8 cellular contexts compared by ENCODE assay signal in genomic region chr2:72862239-72862988, GRCh38. TPM values are rescaled to one million over a fixed set of nuclear protein-coding genes. Genes with fewer than 3 reads are reported as not detected.
DNase-seq lines count a peak whose midpoint lies in the region; ATAC-seq and TF ChIP-seq lines count a peak whose summit lies in the region.

No MANE protein-coding gene starts in this region.

- peaks cover 4% of the 10 kb centered on the region; the same call in 1 of the 2 replicates for H3K4me1 ChIP-seq in DND-41 (ENCODE audit: insufficient read depth, low read length)

- H3K27me3 Mint-ChIP-seq in activated T-cell treated with anti-CD3 and anti-CD28 coated beads, Interleukin-2, amount 50 U/mL, for 72 hours (ENCODE audit: low read depth) = peaks cover 60% of the 10 kb centered on the region
- H3K27me3 Mint-ChIP-seq in natural killer cell (ENCODE audit: low read depth in 2 of 2) = peaks cover 34 to 62% of the 10 kb centered on the region in 2 donors
- H3K27me3 Mint-ChIP-seq in stimulated activated naive B cell treated with anti-CD40 and anti-IgM and Interleukin-4, amounts not matched to agents 10 μg/mL and 1 μg/mL and 100 μg/mL, for 72 hours = peaks cover 44 to 63% of the 10 kb centered on the region in 2 donors

- intact Hi-C loops in natural killer cell (cut with micrococcal nuclease) = loop anchor here (5.0 kb wide), 1 partner anchor 1315 kb away; no protein-coding TSS in a partner anchor

- H3K36me3 ChIP-seq in DND-41 (ENCODE audit: insufficient read depth, low read length) = no peaks in the 10 kb centered on the region

- peak overlapping the region; percentile 78 to 80 for H3K4me3 Mint-ChIP-seq in activated T-cell treated with anti-CD3 and anti-CD28 coated beads, Interleukin-2, amount 50 U/mL, for 72 hours
- peak overlapping the region; percentile 54 for H3K4me3 Mint-ChIP-seq in natural killer cell
- H3K4me3 Mint-ChIP-seq in stimulated activated naive B cell treated with anti-CD40 and anti-IgM and Interleukin-4, amounts not matched to agents 10 μg/mL and 1 μg/mL and 100 μg/mL, for 72 hours = peak overlapping the region; percentile 63 to 70

- H3K9me3 Mint-ChIP-seq in activated T-cell treated with anti-CD3 and anti-CD28 coated beads, Interleukin-2, amount 50 U/mL, for 72 hours = no peaks in the 10 kb centered on the region
- H3K9me3 Mint-ChIP-seq in natural killer cell = no peaks in the 10 kb centered on the region
- H3K9me3 Mint-ChIP-seq in stimulated activated naive B cell treated with anti-CD40 and anti-IgM and Interleukin-4, amounts not matched to agents 10 μg/mL and 1 μg/mL and 100 μg/mL, for 72 hours = no peaks in the 10 kb centered on the region

- no peaks in the 10 kb centered on the region for H3K36me3 Mint-ChIP-seq in activated T-cell treated with anti-CD3 and anti-CD28 coated beads, Interleukin-2, amount 50 U/mL, for 72 hours (ENCODE audit: insufficient read depth in 2 of 2)
- no peaks in the 10 kb centered on the region for H3K36me3 Mint-ChIP-seq in natural killer cell
- no peaks in the 10 kb centered on the region for H3K36me3 Mint-ChIP-seq in stimulated activated naive B cell treated with anti-CD40 and anti-IgM and Interleukin-4, amounts not matched to agents 10 μg/mL and 1 μg/mL and 100 μg/mL, for 72 hours

- DNase-seq in DND-41 = peak; percentile 83
- DNase-seq in Jurkat, Clone E6-1 (ENCODE audit: low read depth, low spot score) = peak; percentile 80
- peak; percentile 89 to 92 for DNase-seq in activated T-cell treated with anti-CD3 and anti-CD28 coated beads, Interleukin-2, amount 50 U/mL, for 72 hours
- peak; percentile 85 for DNase-seq in fibroblast of mammary gland (ENCODE audit: low read depth)
- DNase-seq in natural killer cell = peak; percentile 81
- peak; percentile 76 for DNase-seq in stimulated activated naive B cell treated with anti-CD40 and anti-IgM and Interleukin-4, amounts not matched to agents 10 μg/mL and 1 μg/mL and 100 μg/mL, for 72 hours

- H4K20me1 ChIP-seq in DND-41 (ENCODE audit: insufficient read depth, low read length) = no peaks in the 10 kb centered on the region

- peaks cover 7% of the 10 kb centered on the region for H3K27me3 ChIP-seq in DND-41 (ENCODE audit: insufficient read depth, low read length, poor library complexity)

- peak overlapping the region; percentile 13; the same call in 1 of the 2 replicates for H3K4me2 ChIP-seq in DND-41 (ENCODE audit: insufficient read depth, low read length)

- H3K4me3 ChIP-seq in DND-41 (ENCODE audit: low read depth in 1 of 2, low read length in 2 of 2) (no peak overlapping the region), fibroblast of mammary gland (ENCODE audit: control insufficient read depth, low read depth, low read length) (peak overlapping the region; percentile 33)
- peak overlapping the region; percentile 42 for H3K4me3 ChIP-seq in Jurkat, Clone E6-1 (ENCODE audit: low read length)

- peak; percentile 100 for ATAC-seq in DND-41 (ENCODE audit: insufficient read depth, low read depth)
- peak; percentile 91 for ATAC-seq in GM21737 (IDR thresholded peaks at IDR 0.05; ENCODE audit: unreplicated experiment)
- peak; percentile 90 to 94 for ATAC-seq in activated T-cell treated with anti-CD3 and anti-CD28 coated beads, Interleukin-2, amount 50 U/mL, for 72 hours (replicated peaks in 1 of 2)
- peak; percentile 93 to 98 (median 97) for ATAC-seq in natural killer cell
- peak; percentile 90 to 91 for ATAC-seq in stimulated activated naive B cell treated with anti-CD40 and anti-IgM and Interleukin-4, amounts not matched to agents 10 μg/mL and 1 μg/mL and 100 μg/mL, for 72 hours (replicated peaks)

- no peak overlapping the region for H2AFZ ChIP-seq in DND-41 (ENCODE audit: low read depth, low read length)

- H3K9me3 ChIP-seq in DND-41 (ENCODE audit: insufficient read depth, low read length, severe bottlenecking) = no peaks in the 10 kb centered on the region

- H3K27ac ChIP-seq in DND-41 (ENCODE audit: low read length) = no peak overlapping the region

- H3K9ac ChIP-seq in DND-41 (ENCODE audit: low read depth, low read length) = no peak overlapping the region

- TF ChIP-seq CTCF in DND-41 (IDR thresholded peaks at IDR 0.05; ENCODE audit: borderline replicate concordance, extremely low read depth, low read length, poor library complexity, severe bottlenecking) (peak; percentile 97), fibroblast of mammary gland (conservative IDR thresholded peaks at IDR 0.05; ENCODE audit: control insufficient read depth, insufficient read depth, low read depth, low read length) (peak; percentile 99), natural killer cell (IDR thresholded peaks at IDR 0.05) (peak; percentile 95)

- peaks cover 16% of the 10 kb centered on the region for H3K4me1 Mint-ChIP-seq in activated T-cell treated with anti-CD3 and anti-CD28 coated beads, Interleukin-2, amount 50 U/mL, for 72 hours (ENCODE audit: low read depth)
- peaks cover 8 to 9% of the 10 kb centered on the region in 2 donors for H3K4me1 Mint-ChIP-seq in natural killer cell
- peaks cover 5 to 12% of the 10 kb centered on the region in 2 donors for H3K4me1 Mint-ChIP-seq in stimulated activated naive B cell treated with anti-CD40 and anti-IgM and Interleukin-4, amounts not matched to agents 10 μg/mL and 1 μg/mL and 100 μg/mL, for 72 hours

- H3K79me2 ChIP-seq in DND-41 (ENCODE audit: insufficient read depth, low read length) = no peaks in the 10 kb centered on the region

- H3K27ac Mint-ChIP-seq in activated T-cell treated with anti-CD3 and anti-CD28 coated beads, Interleukin-2, amount 50 U/mL, for 72 hours = no peak overlapping the region
- H3K27ac Mint-ChIP-seq in natural killer cell = no peak overlapping the region
- H3K27ac Mint-ChIP-seq in stimulated activated naive B cell treated with anti-CD40 and anti-IgM and Interleukin-4, amounts not matched to agents 10 μg/mL and 1 μg/mL and 100 μg/mL, for 72 hours = no peak overlapping the region

TF ChIP-seq in PFSK-1, 5 proteins besides CTCF, POLR2A, EP300 and RAD21:
- TF ChIP-seq TAF1 (IDR thresholded peaks at IDR 0.05; ENCODE audit: borderline replicate concordance, insufficient read depth, low read length) (no peak), FOXP2 (optimal IDR thresholded peaks at IDR 0.05; ENCODE audit: borderline replicate concordance, extremely low read depth, extremely low read length, insufficient read depth) (peak; percentile 64)

RNA-seq across cellular contexts. Expression of gene SPR, which starts 24.8 kb away (rescaled TPM):
- 28.4 TPM for polyA plus RNA-seq in Jurkat, Clone E6-1 (2012; ENCODE audit: insufficient read depth, insufficient read length)
- 6.0 TPM for polyA plus RNA-seq in PFSK-1 (2012; ENCODE audit: insufficient read length, low read depth)
- total RNA-seq in activated T-cell treated with anti-CD3 and anti-CD28 coated beads, Interleukin-2, amount 50 U/mL, for 72 hours = 1 to 10 TPM in 1 of 2 donors, under 1 TPM in 1; 0.65 to 1.9 TPM
- 1 to 10 TPM in 1 of 3 donors, under 1 TPM in 2; 0.16 to 1.7 (median 0.34) TPM for total RNA-seq in natural killer cell

RNA-seq across cellular contexts. Expression of gene EXOC6B, which starts 36.6 kb away (rescaled TPM):
- polyA plus RNA-seq in Jurkat, Clone E6-1 (2012; ENCODE audit: insufficient read depth, insufficient read length) = 7.6 TPM
- 6.7 TPM for polyA plus RNA-seq in PFSK-1 (2012; ENCODE audit: insufficient read length, low read depth)
- total RNA-seq in activated T-cell treated with anti-CD3 and anti-CD28 coated beads, Interleukin-2, amount 50 U/mL, for 72 hours = 10 to 100 TPM; 10.4 to 11.6 TPM
- total RNA-seq in natural killer cell = 10 to 100 TPM; 16.6 to 17.2 (median 17.1) TPM

RNA-seq across cellular contexts. Expression of gene EMX1, which starts 54.9 kb away (rescaled TPM):
- polyA plus RNA-seq in Jurkat, Clone E6-1 (2012; ENCODE audit: insufficient read depth, insufficient read length) = 8.9 TPM
- polyA plus RNA-seq in PFSK-1 (2012; ENCODE audit: insufficient read length, low read depth) = not detected
- total RNA-seq in activated T-cell treated with anti-CD3 and anti-CD28 coated beads, Interleukin-2, amount 50 U/mL, for 72 hours = under 1 TPM; 0.44 to 0.50 TPM
- not detected for total RNA-seq in natural killer cell

Comparison
In these comparisons a context has a peak if more than half of its experiments do, and no peak if none do; other contexts are left out.
1. H3K4me3 ChIP-seq: peak in Jurkat, Clone E6-1 (single experiment) and fibroblast of mammary gland (single experiment); none in DND-41 (0 of 2).
2. Peak in every context shown above with its lines, with median percentiles within 50 percentile points of each other: ATAC-seq, DNase-seq, CTCF ChIP-seq and H3K4me3 Mint-ChIP-seq.